13 cellular contexts compared by ENCODE assay signal in the genomic region with DNA sequence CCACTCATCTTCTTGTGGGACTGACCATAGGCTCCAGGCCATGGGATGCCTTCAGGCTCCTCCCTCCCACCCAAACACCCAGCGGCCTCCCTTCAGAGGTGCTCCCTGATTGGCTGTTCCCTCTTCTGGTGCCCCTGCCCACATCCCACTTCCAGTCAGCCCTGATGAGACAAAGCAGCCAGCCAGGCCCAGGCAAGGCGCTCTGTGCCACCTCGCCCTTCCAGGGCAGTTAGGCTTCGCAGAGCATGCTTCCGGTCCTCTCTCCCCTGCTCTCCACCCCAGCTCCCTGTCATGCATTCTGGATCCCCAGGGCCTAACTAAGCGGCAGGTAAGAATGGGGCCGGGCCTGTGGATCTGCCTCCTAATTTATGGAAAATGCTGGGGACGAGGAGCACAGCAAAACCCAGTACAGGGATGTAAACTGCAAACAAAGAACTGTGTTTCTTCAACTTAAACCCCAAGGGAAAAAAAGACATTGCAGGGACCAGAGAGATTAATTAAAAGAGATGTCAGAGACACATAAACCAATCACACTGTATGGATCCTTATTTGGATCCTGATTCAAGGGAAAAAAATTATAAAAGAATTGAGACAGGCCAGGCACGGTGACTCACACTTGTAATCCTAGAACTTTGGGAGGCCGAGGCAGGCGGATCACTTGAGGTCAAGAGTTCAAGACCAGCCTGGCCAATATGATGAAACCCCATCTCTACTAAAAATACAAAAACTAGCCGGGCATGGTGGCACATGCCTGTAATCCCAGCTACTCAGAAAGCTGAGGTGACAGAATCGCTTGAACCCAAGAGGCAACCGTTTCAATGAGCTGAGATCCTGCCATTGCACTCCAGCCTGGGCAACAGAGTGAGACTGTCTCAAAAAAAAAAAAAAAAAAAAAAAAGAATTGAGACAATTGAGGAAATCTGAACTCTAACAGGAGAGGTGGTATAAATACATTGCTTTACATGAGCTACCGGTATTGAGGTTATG. TPM values are rescaled to one million over a fixed set of nuclear protein-coding genes. Genes with fewer than 3 reads are reported as not detected.
DNase-seq lines count a peak whose midpoint lies in the region; ATAC-seq and TF ChIP-seq lines count a peak whose summit lies in the region.
"Had no signal": no experiment of that assay in that cellular context is flagged by ENCODE, and none has a peak within 500 bp of the region (broad histone marks: within the 10 kb centered on the region; RNA-seq: fewer than 3 reads in every experiment).

No MANE protein-coding gene starts in this region.

- H3K4me1 Mint-ChIP-seq in CD4-positive, CD25-positive, alpha-beta regulatory T cell, result peaks cover 0 to 21% (median 8%) of the 10 kb centered on the region in 4 donors
- peaks cover 11% of the 10 kb centered on the region for H3K4me1 Mint-ChIP-seq in endodermal cell

- H3K4me2 ChIP-seq in Karpas-422 (ENCODE audit: low read depth, low read length, poor library complexity, severe bottlenecking), result no peak overlapping the region

- H3K9me2 ChIP-seq in Karpas-422 (replicated peaks; ENCODE audit: insufficient read depth, low read length), result no peaks in the 10 kb centered on the region

- WGBS in endodermal cell (ENCODE audit: insufficient coverage in 1 of 2, insufficient read length in 1 of 2), 2 experiments, result 94 to 98% methylated on average over 9 to 15 of the region's 15 CpGs

- H3K27ac Mint-ChIP-seq in CD4-positive, CD25-positive, alpha-beta regulatory T cell, result peak overlapping the region; percentile 40 to 82 (median 69)
- H3K27ac Mint-ChIP-seq in endodermal cell, result peak overlapping the region; percentile 39
- H3K27ac Mint-ChIP-seq: activated naive CD4-positive, alpha-beta T cell treated with anti-CD3 and anti-CD28 coated beads, Interleukin-2, amount 50 U/mL, for 24 hours; T-helper 1 cell treated with Interleukin-12 subunit alpha and Interleukin-12 subunit beta and Interleukin-4 antibody, amounts not matched to agents 30 μg/mL and 1 μg/mL, for 36 hours had no signal

- no peak for ATAC-seq in CD4-positive, CD25-positive, alpha-beta regulatory T cell (ENCODE audit: low read depth in 2 of 2)
- ATAC-seq in omental fat pad (ENCODE audit: low FRiP score), result peak; percentile 19

- H3K27ac ChIP-seq in CD4-positive, CD25-positive, alpha-beta regulatory T cell (ENCODE audit: insufficient read depth, low read length, poor library complexity, severe bottlenecking), result no peak overlapping the region
- H3K27ac ChIP-seq in endodermal cell (ENCODE audit: low read depth, low read length), result no peak overlapping the region
- no peak overlapping the region for H3K27ac ChIP-seq in A673 (ENCODE audit: low read depth, low read length, poor library complexity, severe bottlenecking)
- H3K27ac ChIP-seq in Karpas-422 (ENCODE audit: low read length), result no peak overlapping the region
- H3K27ac ChIP-seq: suprapubic skin had no signal

- no peak overlapping the region for H3K4me3 Mint-ChIP-seq in CD4-positive, CD25-positive, alpha-beta regulatory T cell
- no peak overlapping the region for H3K4me3 Mint-ChIP-seq in endodermal cell
- H3K4me3 Mint-ChIP-seq: activated naive CD4-positive, alpha-beta T cell treated with anti-CD3 and anti-CD28 coated beads, Interleukin-2, amount 50 U/mL, for 24 hours; T-helper 1 cell treated with Interleukin-12 subunit alpha and Interleukin-12 subunit beta and Interleukin-4 antibody, amounts not matched to agents 30 μg/mL and 1 μg/mL, for 36 hours had no signal

- no TSS peak for BruUV-seq in A673 (replicated peaks; lab: Mats Ljungman, UMichigan)

- intact Hi-C loops in A673 (cut with micrococcal nuclease; ENCODE audit: unreplicated experiment), result no loop called here

- H3K4me3 ChIP-seq in CD4-positive, CD25-positive, alpha-beta regulatory T cell (ENCODE audit: low read depth, low read length), result no peak overlapping the region
- no peak overlapping the region for H3K4me3 ChIP-seq in MG63
- H3K4me3 ChIP-seq in endodermal cell (ENCODE audit: low read length), result no peak overlapping the region
- no peak overlapping the region for H3K4me3 ChIP-seq in A673 (ENCODE audit: low read depth, low read length, poor library complexity, severe bottlenecking)
- no peak overlapping the region for H3K4me3 ChIP-seq in Karpas-422 (ENCODE audit: low read length)
- H3K4me3 ChIP-seq: skin epidermis, suprapubic skin had no signal

- H3K9me3 Mint-ChIP-seq in CD4-positive, CD25-positive, alpha-beta regulatory T cell, result no peaks in the 10 kb centered on the region
- no peaks in the 10 kb centered on the region for H3K9me3 Mint-ChIP-seq in endodermal cell
- H3K9me3 Mint-ChIP-seq: activated naive CD4-positive, alpha-beta T cell treated with anti-CD3 and anti-CD28 coated beads, Interleukin-2, amount 50 U/mL, for 24 hours; T-helper 1 cell treated with Interleukin-12 subunit alpha and Interleukin-12 subunit beta and Interleukin-4 antibody, amounts not matched to agents 30 μg/mL and 1 μg/mL, for 36 hours had no signal

- no peak for DNase-seq in CD4-positive, CD25-positive, alpha-beta regulatory T cell
- DNase-seq in MG63 (peak; percentile 67), endodermal cell (no peak), omental fat pad (ENCODE audit: low spot score) (no peak), A673 (ENCODE audit: low spot score) (no peak), Karpas-422 (no peak), pons (ENCODE audit: low spot score) (no peak), mesenteric fat pad (ENCODE audit: low spot score) (no peak)
- DNase-seq: NCI-H2171 treated with DMSO at 0.1 percent for 48 hours had no signal

- H2AFZ ChIP-seq in Karpas-422 (ENCODE audit: low read length), result no peak overlapping the region

- H3K9ac ChIP-seq in endodermal cell (ENCODE audit: extremely low read depth, low read length, poor library complexity, severe bottlenecking) (no peak overlapping the region), Karpas-422 (ENCODE audit: low read length) (no peak overlapping the region)

- H3K4me1 ChIP-seq in CD4-positive, CD25-positive, alpha-beta regulatory T cell (ENCODE audit: control insufficient read depth, insufficient read depth, low read length, poor library complexity, severe bottlenecking), result no peaks in the 10 kb centered on the region
- H3K4me1 ChIP-seq in endodermal cell (ENCODE audit: control insufficient read depth, insufficient read depth, low read length) (peaks cover 5% of the 10 kb centered on the region), A673 (ENCODE audit: insufficient read depth, low read length, poor library complexity, severe bottlenecking) (no peaks in the 10 kb centered on the region), Karpas-422 (ENCODE audit: low read length) (no peaks in the 10 kb centered on the region)

- CTCF ChIA-PET in A673 (lab: Charles Lee), result interaction anchor here (0.5 kb wide), 1 partner anchor 47 kb away, joined by 3 read pairs; no protein-coding TSS in a partner anchor

- POLR2A ChIA-PET in A673 (lab: Charles Lee; ENCODE audit: low non-redundant PET), result interaction anchor here (0.6 kb wide), 1 partner anchor 9 kb away, joined by 5 read pairs; no protein-coding TSS in a partner anchor

- H3K27me3 Mint-ChIP-seq in CD4-positive, CD25-positive, alpha-beta regulatory T cell, result no peaks in the 10 kb centered on the region
- H3K27me3 Mint-ChIP-seq in endodermal cell (ENCODE audit: insufficient read depth), result no peaks in the 10 kb centered on the region
- H3K27me3 Mint-ChIP-seq: activated naive CD4-positive, alpha-beta T cell treated with anti-CD3 and anti-CD28 coated beads, Interleukin-2, amount 50 U/mL, for 24 hours had no signal

- peaks cover 33% of the 10 kb centered on the region for H3K79me2 ChIP-seq in Karpas-422 (ENCODE audit: low read length)

- TF ChIP-seq CTCF in endodermal cell (conservative IDR thresholded peaks at IDR 0.05) (no peak), omental fat pad (IDR thresholded peaks at IDR 0.05) (no peak), A673 (conservative IDR thresholded peaks at IDR 0.05; ENCODE audit: low read depth, low read length) (no peak)

- H3K36me3 Mint-ChIP-seq in CD4-positive, CD25-positive, alpha-beta regulatory T cell, result peaks cover 46% of the 10 kb centered on the region
- H3K36me3 Mint-ChIP-seq in endodermal cell (ENCODE audit: low read depth), result peaks cover 71% of the 10 kb centered on the region

- H3K36me3 ChIP-seq in CD4-positive, CD25-positive, alpha-beta regulatory T cell (ENCODE audit: control insufficient read depth, insufficient read depth, low read length), result peaks cover 65% of the 10 kb centered on the region
- H3K36me3 ChIP-seq in MG63 (peaks cover 15% of the 10 kb centered on the region), endodermal cell (ENCODE audit: control insufficient read depth, insufficient read depth, low read length) (peaks cover 78% of the 10 kb centered on the region), A673 (ENCODE audit: insufficient read depth, low read length, poor library complexity, severe bottlenecking) (peaks cover 34% of the 10 kb centered on the region), Karpas-422 (ENCODE audit: insufficient read depth, low read length) (peaks cover 10% of the 10 kb centered on the region; the same call in 1 of the 2 replicates)

- H3K27me3 ChIP-seq in CD4-positive, CD25-positive, alpha-beta regulatory T cell (ENCODE audit: control insufficient read depth, insufficient read depth, low read length), result no peaks in the 10 kb centered on the region
- no peaks in the 10 kb centered on the region for H3K27me3 ChIP-seq in MG63
- H3K27me3 ChIP-seq in endodermal cell (ENCODE audit: control insufficient read depth, insufficient read depth, low read length, poor library complexity, severe bottlenecking), result no peaks in the 10 kb centered on the region
- H3K27me3 ChIP-seq in A673 (replicated peaks; ENCODE audit: insufficient read depth, low read depth, low read length, poor library complexity), result no peaks in the 10 kb centered on the region
- H3K27me3 ChIP-seq in Karpas-422 (ENCODE audit: low read length), result no peaks in the 10 kb centered on the region
- H3K27me3 ChIP-seq: suprapubic skin had no signal

- H4K20me1 ChIP-seq in Karpas-422 (ENCODE audit: insufficient read depth, low read depth, low read length), result peaks cover 3% of the 10 kb centered on the region; the same call in 1 of the 2 replicates

- no peaks in the 10 kb centered on the region for H3K9me3 ChIP-seq in CD4-positive, CD25-positive, alpha-beta regulatory T cell (ENCODE audit: control insufficient read depth in 2 of 2, low read length in 2 of 2)
- H3K9me3 ChIP-seq in MG63 (no peaks in the 10 kb centered on the region), endodermal cell (ENCODE audit: control insufficient read depth, low read length) (no peaks in the 10 kb centered on the region), A673 (ENCODE audit: low read depth, low read length, poor library complexity, severe bottlenecking) (no peaks in the 10 kb centered on the region), Karpas-422 (ENCODE audit: low read length) (no peaks in the 10 kb centered on the region)
- H3K9me3 ChIP-seq: suprapubic skin had no signal

RNA-seq across cellular contexts. Expression of a gene that starts 26.0 kb away (rescaled TPM):
- 42.6 TPM for total RNA-seq in CD4-positive, CD25-positive, alpha-beta regulatory T cell
- 10 to 100 TPM; 26.0 to 38.9 (median 37.1) TPM for polyA plus RNA-seq in CD4-positive, CD25-positive, alpha-beta regulatory T cell
- 27.6 and 32.5 TPM in 2 replicates for total RNA-seq in MG63 (2014; rRNA removed; shearing (Covaris generic); ENCODE audit: low replicate concordance)
- total RNA-seq in endodermal cell (10 to 100 TPM; 58.7 to 61.8 TPM), omental fat pad (10 to 100 TPM; 41.3 to 72.2 (median 51.3) TPM), A673 (2021) (42.5 and 43.5 TPM in 2 replicates), mesenteric fat pad (45.6 TPM)
- polyA plus RNA-seq in endodermal cell (2013, experiment 1 of 2), result 35.7 TPM
- 35.7 TPM for polyA plus RNA-seq in endodermal cell (2013, experiment 2 of 2)
- total RNA-seq in Karpas-422 (2014; rRNA removed; shearing (Covaris generic); ENCODE audit: low replicate concordance), result 22.5 and 27.8 TPM in 2 replicates

RNA-seq across cellular contexts. Expression of a gene that starts 42.2 kb away (rescaled TPM):
- 7.5 TPM for total RNA-seq in CD4-positive, CD25-positive, alpha-beta regulatory T cell
- 1 to 10 TPM; 1.5 to 3.9 (median 3.3) TPM for polyA plus RNA-seq in CD4-positive, CD25-positive, alpha-beta regulatory T cell
- total RNA-seq in MG63 (2014; rRNA removed; shearing (Covaris generic); ENCODE audit: low replicate concordance), result 4.2 and 4.4 TPM in 2 replicates
- 10 to 100 TPM in 1 of 2 donors, 1 to 10 TPM in 1; 9.2 to 16.0 TPM for total RNA-seq in endodermal cell
- 7.4 TPM for polyA plus RNA-seq in endodermal cell (2013, experiment 1 of 2)
- 6.7 TPM for polyA plus RNA-seq in endodermal cell (2013, experiment 2 of 2)
- total RNA-seq in omental fat pad, result 10 to 100 TPM in 3 of 4 donors, 1 to 10 TPM in 1; 9.1 to 13.2 (median 11.2) TPM
- total RNA-seq in A673 (2021), result 2.8 and 2.9 TPM in 2 replicates
- total RNA-seq in Karpas-422 (2014; rRNA removed; shearing (Covaris generic); ENCODE audit: low replicate concordance), result 0.97 and 1.6 TPM in 2 replicates
- total RNA-seq in mesenteric fat pad, result 12.7 TPM
